Comparison of ENCODE assay signal across 23 cellular contexts in genomic region chr10:44674536-44674935, GRCh38.
"Had no signal": no experiment of that assay in that cellular context is flagged by ENCODE, and none has a peak within 500 bp of the region (broad histone marks: within the 10 kb centered on the region; RNA-seq: fewer than 3 reads in every experiment).

No MANE protein-coding gene starts in this region.

- H3K27ac ChIP-seq: parathyroid adenoma, right atrium auricular region, upper lobe of left lung, vagina had no signal

- H3K27me3 ChIP-seq: right atrium auricular region, upper lobe of left lung, vagina had no signal

- H3K9me3 ChIP-seq: right atrium auricular region, upper lobe of left lung, vagina had no signal

- H3K4me1 Mint-ChIP-seq: activated CD4-positive, alpha-beta T cell treated with anti-CD3 and anti-CD28 coated beads for 36 hours; activated CD8-positive, alpha-beta memory T cell treated with anti-CD3 and anti-CD28 coated beads, Interleukin-2, amount 10 ng/mL, durations not matched to agents 7 days and 5 days; brain; naive B cell had no signal

- H3K36me3 ChIP-seq: right atrium auricular region, upper lobe of left lung, vagina had no signal

- H3K27me3 Mint-ChIP-seq: activated CD4-positive, alpha-beta T cell treated with anti-CD3 and anti-CD28 coated beads for 36 hours; activated CD8-positive, alpha-beta memory T cell treated with anti-CD3 and anti-CD28 coated beads, Interleukin-2, amount 10 ng/mL, durations not matched to agents 7 days and 5 days had no signal

- H3K4me1 ChIP-seq: parathyroid adenoma, upper lobe of left lung had no signal

- H3K36me3 Mint-ChIP-seq: activated CD8-positive, alpha-beta memory T cell treated with anti-CD3 and anti-CD28 coated beads, Interleukin-2, amount 10 ng/mL, durations not matched to agents 7 days and 5 days; activated naive CD8-positive, alpha-beta T cell; brain; naive B cell had no signal

- H3K4me3 Mint-ChIP-seq: activated CD4-positive, alpha-beta T cell treated with anti-CD3 and anti-CD28 coated beads for 36 hours; activated CD8-positive, alpha-beta memory T cell treated with anti-CD3 and anti-CD28 coated beads, Interleukin-2, amount 10 ng/mL, durations not matched to agents 7 days and 5 days; activated CD8-positive, alpha-beta T cell treated with anti-CD3 and anti-CD28 coated beads, Interleukin-2, amount 10 ng/mL, durations not matched to agents 7 days and 5 days; activated naive CD8-positive, alpha-beta T cell; brain; naive B cell; neural crest cell; stimulated activated naive CD8-positive, alpha-beta T cell treated with anti-CD3 and anti-CD28 coated beads, Interleukin-15, Interleukin-2, amounts not matched to agents 100 ng/mL and 50 ng/mL, for 24 hours; T-helper 2 cell treated with Interferon-gamma antibody and Interleukin-4, amounts not matched to agents 5 μg/mL and 100 μg/mL, for 36 hours had no signal

- H3K4me3 ChIP-seq: right atrium auricular region, upper lobe of left lung, vagina had no signal

- H3K9me3 Mint-ChIP-seq: stimulated activated naive CD8-positive, alpha-beta T cell treated with anti-CD3 and anti-CD28 coated beads, Interleukin-15, Interleukin-2, amounts not matched to agents 100 ng/mL and 50 ng/mL, for 24 hours; T-helper 2 cell treated with Interferon-gamma antibody and Interleukin-4, amounts not matched to agents 5 μg/mL and 100 μg/mL, for 36 hours had no signal

- ATAC-seq: activated CD4-positive, alpha-beta T cell treated with anti-CD3 and anti-CD28 coated beads for 36 hours; activated CD8-positive, alpha-beta memory T cell treated with anti-CD3 and anti-CD28 coated beads, Interleukin-2, amount 10 ng/mL, durations not matched to agents 7 days and 5 days; activated CD8-positive, alpha-beta T cell treated with anti-CD3 and anti-CD28 coated beads, Interleukin-2, amount 10 ng/mL, durations not matched to agents 7 days and 5 days; left ventricle myocardium superior had no signal

- H2AFZ ChIP-seq: parathyroid adenoma had no signal

- H3K79me2 ChIP-seq: parathyroid adenoma had no signal

- H3K9ac ChIP-seq: parathyroid adenoma had no signal

- DNase-seq: activated CD4-positive, alpha-beta T cell treated with anti-CD3 and anti-CD28 coated beads for 36 hours; activated CD4-positive, CD25-positive, alpha-beta regulatory T cell; activated CD8-positive, alpha-beta memory T cell treated with anti-CD3 and anti-CD28 coated beads, Interleukin-2, amount 10 ng/mL, durations not matched to agents 7 days and 5 days; activated CD8-positive, alpha-beta T cell treated with anti-CD3 and anti-CD28 coated beads, Interleukin-2, amount 10 ng/mL, durations not matched to agents 7 days and 5 days; activated effector memory CD4-positive, alpha-beta T cell treated with Interleukin-2 at 50 U/mL for 16 hours; activated naive CD4-positive, alpha-beta T cell treated with Interleukin-2 at 50 U/mL for 16 hours; anterior cingulate cortex; islet precursor cell; left ventricle myocardium superior; mammary epithelial cell; naive B cell; nucleus accumbens; stimulated activated CD4-positive, alpha-beta T cell treated with anti-CD3 and anti-CD28 coated beads, Interleukin-2, amount 100 ng/mL, for 48 hours; T-helper 1 cell; upper lobe of left lung had no signal
